In the genomic region with DNA sequence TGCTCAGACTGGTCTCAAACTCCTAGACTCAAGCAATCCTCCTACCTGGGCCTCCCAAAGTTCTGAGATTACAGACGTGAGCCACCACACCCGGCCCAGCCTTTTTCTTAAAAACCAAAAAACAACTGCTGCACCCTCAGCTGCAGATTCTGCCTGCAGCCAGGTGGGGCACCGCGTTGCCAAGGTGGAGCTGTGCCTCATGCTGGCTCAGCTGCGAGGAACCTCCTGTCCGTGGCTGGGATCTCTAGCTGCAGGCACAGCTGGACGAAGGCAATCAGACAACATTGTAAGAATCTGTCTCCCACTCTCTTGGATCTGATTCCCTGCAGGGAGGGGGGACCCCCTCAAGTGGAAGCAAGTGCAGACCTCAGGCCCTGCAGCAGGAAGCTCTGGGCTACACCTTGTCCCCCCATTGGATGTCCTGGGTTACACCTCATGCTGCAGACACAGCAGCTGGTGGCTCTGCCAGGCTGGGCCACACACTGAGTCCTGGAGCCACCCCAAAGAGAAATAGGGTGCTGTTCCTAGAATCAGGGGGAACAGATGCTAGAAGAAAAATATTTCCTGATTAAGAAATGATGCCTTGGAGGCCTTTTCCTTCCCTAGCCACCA, we compare ENCODE assay signal across 10 cellular contexts. TPM values are rescaled to one million over a fixed set of nuclear protein-coding genes. Genes with fewer than 3 reads are reported as not detected.
DNase-seq lines count a peak whose midpoint lies in the region; ATAC-seq and TF ChIP-seq lines count a peak whose summit lies in the region.
"Had no signal": no experiment of that assay in that cellular context is flagged by ENCODE, and none has a peak within 500 bp of the region (broad histone marks: within the 10 kb centered on the region; RNA-seq: fewer than 3 reads in every experiment).

No MANE protein-coding gene starts in this region.

- TF ChIP-seq EP300 in upper lobe of left lung (IDR thresholded peaks at IDR 0.05) = no peak

- no peaks in the 10 kb centered on the region for H3K9me3 ChIP-seq in upper lobe of left lung

- in situ Hi-C loops in astrocyte of the spinal cord (cut with HindIII; ENCODE audit: low sequenced_read_pairs) = no loop called here

- peak overlapping the region; percentile 25 for H3K4me3 ChIP-seq in astrocyte of the spinal cord (ENCODE audit: low read depth, low read length)
- H3K4me3 ChIP-seq in upper lobe of left lung = peak overlapping the region in 3 of 4 donors; percentile 27 to 40 (median 37)

- TF ChIP-seq CTCF in astrocyte of the spinal cord (IDR thresholded peaks at IDR 0.05; ENCODE audit: low read depth, low read length) (peak; percentile 24), upper lobe of left lung (IDR thresholded peaks at IDR 0.05) (no peak)

- DNase-seq in NCI-H146 (lab: John Stamatoyannopoulos, UW) = peak; percentile 16
- DNase-seq in NCI-H146 treated with DMSO at 0.1 percent for 48 hours (lab: John Stamatoyannopoulos, UW; ENCODE audit: unreplicated experiment) = no peak
- no peak for DNase-seq in astrocyte of the spinal cord (ENCODE audit: low read depth, low spot score)
- peak; percentile 56 for DNase-seq in left kidney (ENCODE audit: low read depth, low spot score)
- DNase-seq in upper lobe of left lung = no peak
- no peak for DNase-seq in DMS79 (lab: John Stamatoyannopoulos, UW)
- no peak for DNase-seq in NCI-H82 (lab: John Stamatoyannopoulos, UW)
- no peak for DNase-seq in activated CD8-positive, alpha-beta memory T cell treated with anti-CD3 and anti-CD28 coated beads for 24 hours
- DNase-seq: AML-193, SW 1271 had no signal

- no peaks in the 10 kb centered on the region for H3K36me3 ChIP-seq in upper lobe of left lung

- WGBS in upper lobe of left lung, 2 donors = 76 to 84% methylated on average over 3 to 7 of the region's 7 CpGs

- H3K27me3 ChIP-seq in upper lobe of left lung = no peaks in the 10 kb centered on the region

- ATAC-seq in upper lobe of left lung (ENCODE audit: low FRiP score in 2 of 2) = no peak

- TF ChIP-seq POLR2A in upper lobe of left lung (IDR thresholded peaks at IDR 0.05) = no peak

- peak overlapping the region; percentile 81 to 89 (median 84) for H3K27ac ChIP-seq in upper lobe of left lung

- peaks cover 6 to 10% (median 9%) of the 10 kb centered on the region in 4 donors for H3K4me1 ChIP-seq in upper lobe of left lung

RNA-seq across cellular contexts. Expression of a gene that starts 24.1 kb away (rescaled TPM):
- not detected for total RNA-seq in upper lobe of left lung

RNA-seq across cellular contexts. Expression of a gene that starts 29.8 kb away (rescaled TPM):
- 100 to 1,000 TPM in 4 of 6 donors, 10 to 100 TPM in 2; 89.1 to 380 (median 157) TPM for total RNA-seq in upper lobe of left lung

Comparison
In these comparisons a context has a peak if more than half of its experiments do, and no peak if none do; other contexts are left out.
1. DNase-seq: peak in NCI-H146 (single experiment) and left kidney (single experiment); none in NCI-H146 treated with DMSO at 0.1 percent for 48 hours (single experiment), astrocyte of the spinal cord (single experiment), upper lobe of left lung (0 of 2), DMS79 (single experiment), NCI-H82 (single experiment) and activated CD8-positive, alpha-beta memory T cell treated with anti-CD3 and anti-CD28 coated beads for 24 hours (single experiment).